Comparison of ENCODE assay signal across 19 cellular contexts in genomic region chr18:51017140-51017874, GRCh38. TPM values are rescaled to one million over a fixed set of nuclear protein-coding genes. Genes with fewer than 3 reads are reported as not detected.
DNase-seq lines count a peak whose midpoint lies in the region; ATAC-seq and TF ChIP-seq lines count a peak whose summit lies in the region.
"Had no signal": no experiment of that assay in that cellular context is flagged by ENCODE, and none has a peak within 500 bp of the region (broad histone marks: within the 10 kb centered on the region; RNA-seq: fewer than 3 reads in every experiment).

No MANE protein-coding gene starts in this region.

- 64 to 79% methylated on average over 5 to 8 of the region's 8 CpGs for WGBS in esophagus squamous epithelium, 2 donors

- no peak overlapping the region for H3K4me3 Mint-ChIP-seq in T-helper 17 cell

- peaks cover 5% of the 10 kb centered on the region for H3K4me1 Mint-ChIP-seq in T-helper 17 cell

- H3K27ac Mint-ChIP-seq in T-helper 17 cell = peak overlapping the region; percentile 47
- H3K27ac Mint-ChIP-seq: activated naive CD4-positive, alpha-beta T cell treated with anti-CD3 and anti-CD28 coated beads, Interleukin-2, amount 50 U/mL, for 72 hours had no signal

- no peaks in the 10 kb centered on the region for H3K36me3 Mint-ChIP-seq in T-helper 17 cell (ENCODE audit: low read depth)

- H3K4me1 ChIP-seq in esophagus squamous epithelium (no peaks in the 10 kb centered on the region), A673 (ENCODE audit: insufficient read depth, low read length, poor library complexity, severe bottlenecking) (no peaks in the 10 kb centered on the region)
- H3K4me1 ChIP-seq: foreskin keratinocyte, suprapubic skin had no signal

- no TSS peak for BruUV-seq in A673 (replicated peaks; lab: Mats Ljungman, UMichigan)

- H3K9me3 ChIP-seq in T-helper 17 cell (ENCODE audit: control insufficient read depth, low read length, poor library complexity, severe bottlenecking) (no peaks in the 10 kb centered on the region), esophagus squamous epithelium (no peaks in the 10 kb centered on the region), A673 (ENCODE audit: low read depth, low read length, poor library complexity, severe bottlenecking) (no peaks in the 10 kb centered on the region)
- H3K9me3 ChIP-seq: neutrophil, suprapubic skin had no signal

- H3K27ac ChIP-seq in esophagus squamous epithelium (no peak overlapping the region), A673 (ENCODE audit: low read depth, low read length, poor library complexity, severe bottlenecking) (no peak overlapping the region)
- H3K27ac ChIP-seq: brain microvascular endothelial cell, foreskin keratinocyte, neutrophil, SK-N-MC, suprapubic skin had no signal

- ATAC-seq in T-helper 17 cell = no peak
- ATAC-seq: activated naive CD4-positive, alpha-beta T cell treated with anti-CD3 and anti-CD28 coated beads, Interleukin-2, amount 50 U/mL, for 72 hours; foreskin keratinocyte; Panc1 had no signal

- no peaks in the 10 kb centered on the region for H3K36me3 ChIP-seq in H7 (replicated peaks; ENCODE audit: control insufficient read depth, insufficient read depth, low read length)
- no peaks in the 10 kb centered on the region for H3K36me3 ChIP-seq in esophagus squamous epithelium
- no peaks in the 10 kb centered on the region for H3K36me3 ChIP-seq in A673 (ENCODE audit: insufficient read depth, low read length, poor library complexity, severe bottlenecking)
- H3K36me3 ChIP-seq: brain microvascular endothelial cell, neutrophil, suprapubic skin had no signal

- H3K27me3 ChIP-seq in H7 (ENCODE audit: control insufficient read depth, insufficient read depth, low read length) (no peaks in the 10 kb centered on the region), esophagus squamous epithelium (no peaks in the 10 kb centered on the region), A673 (replicated peaks; ENCODE audit: insufficient read depth, low read depth, low read length, poor library complexity) (no peaks in the 10 kb centered on the region)
- H3K27me3 ChIP-seq: brain microvascular endothelial cell, foreskin keratinocyte, neutrophil, suprapubic skin had no signal

- intact Hi-C loops in esophagus squamous epithelium (cut with DNase I) = no loop called here
- intact Hi-C loops in A673 (cut with micrococcal nuclease; ENCODE audit: unreplicated experiment) = no loop called here

- CTCF ChIA-PET in A673 (lab: Charles Lee) = no interaction called here

- DNase-seq in H7 = peak; percentile 57
- DNase-seq in T-helper 17 cell = no peak
- peak; percentile 45 for DNase-seq in iPS DF 19.7 (ENCODE audit: low read depth, low spot score)
- peak; percentile 40 for DNase-seq in retina
- DNase-seq in esophagus squamous epithelium (lab: John Stamatoyannopoulos, UW) = no peak
- DNase-seq in activated CD4-positive, CD25-positive, alpha-beta regulatory T cell treated with anti-CD3 and anti-CD28 coated beads, Interleukin-2, amount 50 U/mL, for 72 hours = no peak
- DNase-seq in A673 (ENCODE audit: low spot score) = no peak
- DNase-seq: activated T-cell treated with anti-CD3 and anti-CD28 coated beads, Interleukin-2, amount 50 U/mL, for 48 hours; brain microvascular endothelial cell; foreskin keratinocyte; midbrain; NCI-H1417 treated with DMSO at 0.1 percent for 48 hours; NCI-H345; T-helper 9 cell had no signal

- POLR2A ChIA-PET in A673 (lab: Charles Lee; ENCODE audit: low non-redundant PET) = no interaction called here

- no peak for TF ChIP-seq POLR2A in esophagus squamous epithelium (IDR thresholded peaks at IDR 0.05)

- no peaks in the 10 kb centered on the region for H3K27me3 Mint-ChIP-seq in T-helper 17 cell

- TF ChIP-seq CTCF in esophagus squamous epithelium (IDR thresholded peaks at IDR 0.05) = no peak
- no peak for TF ChIP-seq CTCF in A673 (conservative IDR thresholded peaks at IDR 0.05; ENCODE audit: low read depth, low read length)

- H3K4me3 ChIP-seq in H7 (ENCODE audit: insufficient read depth, low read depth, low read length) (no peak overlapping the region), esophagus squamous epithelium (no peak overlapping the region), A673 (ENCODE audit: low read depth, low read length, poor library complexity, severe bottlenecking) (no peak overlapping the region)
- H3K4me3 ChIP-seq: SK-N-MC, suprapubic skin had no signal

RNA-seq across cellular contexts. Expression of gene SMAD4, which starts 12.7 kb away (rescaled TPM):
- 140 and 154 TPM in 2 replicates for total RNA-seq in H7 (2014; rRNA removed; shearing (Covaris generic))
- total RNA-seq in T-helper 17 cell = 10 to 100 TPM; 66.7 to 78.6 TPM
- total RNA-seq in esophagus squamous epithelium = 10 to 100 TPM; 32.9 to 84.5 (median 49.3) TPM
- 120 TPM in 2 replicates for total RNA-seq in A673 (2021)

RNA-seq across cellular contexts. Expression of gene ELAC1, which starts 49.5 kb away (rescaled TPM):
- total RNA-seq in H7 (2014; rRNA removed; shearing (Covaris generic)) = 1.9 and 4.9 TPM in 2 replicates
- total RNA-seq in T-helper 17 cell (1 to 10 TPM; 4.4 to 5.6 TPM), esophagus squamous epithelium (1 to 10 TPM; 1.6 to 8.9 (median 6.0) TPM), A673 (2021) (8.7 and 9.9 TPM in 2 replicates)

Comparison
In these comparisons a context has a peak if more than half of its experiments do, and no peak if none do; other contexts are left out.
1. DNase-seq: peak in H7 (single experiment), iPS DF 19.7 (single experiment) and retina (single experiment); none in T-helper 17 cell (0 of 3), esophagus squamous epithelium (single experiment), activated CD4-positive, CD25-positive, alpha-beta regulatory T cell treated with anti-CD3 and anti-CD28 coated beads, Interleukin-2, amount 50 U/mL, for 72 hours (single experiment) and A673 (single experiment).